ENCODE assay signal across 13 cellular contexts in genomic region chr1:23601104-23601967, GRCh38. TPM values are rescaled to one million over a fixed set of nuclear protein-coding genes. Genes with fewer than 3 reads are reported as not detected.
DNase-seq lines count a peak whose midpoint lies in the region; ATAC-seq and TF ChIP-seq lines count a peak whose summit lies in the region.
"Had no signal": no experiment of that assay in that cellular context is flagged by ENCODE, and none has a peak within 500 bp of the region (broad histone marks: within the 10 kb centered on the region; RNA-seq: fewer than 3 reads in every experiment).

No MANE protein-coding gene starts in this region.

- peak overlapping the region; percentile 56 for H3K4me3 Mint-ChIP-seq in activated naive CD8-positive, alpha-beta T cell treated with anti-CD3 and anti-CD28 coated beads, Interleukin-2, amount 50 U/mL, for 24 hours

- H3K4me3 ChIP-seq in trophoblast cell (ENCODE audit: low read depth, low read length) (no peak overlapping the region), esophagus squamous epithelium (no peak overlapping the region)

- WGBS in trophoblast cell (ENCODE audit: extremely low coverage, insufficient coverage, insufficient read length), result no CpG with 5 or more reads among the region's 13 CpGs
- WGBS in esophagus squamous epithelium, 2 donors, result 69 to 77% methylated on average over 10 to 13 of the region's 13 CpGs

- peak overlapping the region; percentile 67 for H3K14ac ChIP-seq in trophoblast cell (ENCODE audit: low read length)

- ATAC-seq in activated CD4-positive, CD25-positive, alpha-beta regulatory T cell treated with anti-CD3 and anti-CD28 coated beads, Interleukin-2, amount 50 U/mL, for 24 hours, result peak; percentile 14 to 28
- ATAC-seq in activated naive CD8-positive, alpha-beta T cell treated with anti-CD3 and anti-CD28 coated beads, Interleukin-2, amount 50 U/mL, for 24 hours, result no peak
- no peak for ATAC-seq in GM19035 (IDR thresholded peaks at IDR 0.05; ENCODE audit: unreplicated experiment)

- H2AFZ ChIP-seq in trophoblast cell (ENCODE audit: insufficient read depth, low read length, poor library complexity), result no peak overlapping the region

- no peak overlapping the region for H3K4me2 ChIP-seq in trophoblast cell (ENCODE audit: low read length)

- peak overlapping the region; percentile 59 for H2AK5ac ChIP-seq in trophoblast cell (ENCODE audit: low read length)

- no peak overlapping the region for H3K4ac ChIP-seq in trophoblast cell (ENCODE audit: low read depth, low read length)

- no peak overlapping the region for H3K23ac ChIP-seq in trophoblast cell (ENCODE audit: low read length)

- H3K9me3 ChIP-seq in trophoblast cell (ENCODE audit: insufficient read depth, low read depth, low read length) (no peaks in the 10 kb centered on the region), esophagus squamous epithelium (no peaks in the 10 kb centered on the region)

- no peak for TF ChIP-seq CTCF in esophagus squamous epithelium (IDR thresholded peaks at IDR 0.05)

- no peak overlapping the region for H4K8ac ChIP-seq in trophoblast cell (ENCODE audit: low read depth, low read length)

- H3K27ac ChIP-seq in trophoblast cell (ENCODE audit: low read depth, low read length), result peak overlapping the region; percentile 7
- no peak overlapping the region for H3K27ac ChIP-seq in esophagus squamous epithelium
- H3K27ac ChIP-seq: 22Rv1, RWPE1 had no signal

- TF ChIP-seq POLR2A in esophagus squamous epithelium (IDR thresholded peaks at IDR 0.05), result no peak

- H2BK120ac ChIP-seq in trophoblast cell (ENCODE audit: insufficient read depth, low read length, poor library complexity), result peak overlapping the region; percentile 28

- no peaks in the 10 kb centered on the region for H3K79me2 ChIP-seq in trophoblast cell (ENCODE audit: control insufficient read depth, insufficient read depth, low read length, poor library complexity)

- no peaks in the 10 kb centered on the region for H3K27me3 ChIP-seq in trophoblast cell (ENCODE audit: insufficient read depth, low read length)
- H3K27me3 ChIP-seq in esophagus squamous epithelium, result no peaks in the 10 kb centered on the region

- peaks cover 23% of the 10 kb centered on the region for H3K79me1 ChIP-seq in trophoblast cell (ENCODE audit: low read length)

- H3K36me3 ChIP-seq in trophoblast cell (ENCODE audit: control insufficient read depth in 1 of 2, insufficient read depth in 2 of 2, low read length in 2 of 2) (no peaks in the 10 kb centered on the region), esophagus squamous epithelium (no peaks in the 10 kb centered on the region)

- no peak overlapping the region for H3K9ac ChIP-seq in trophoblast cell (ENCODE audit: low read length)

- H3K18ac ChIP-seq in trophoblast cell (ENCODE audit: low read length), result no peak overlapping the region

- peaks cover 73% of the 10 kb centered on the region for H3K4me1 Mint-ChIP-seq in activated naive CD8-positive, alpha-beta T cell treated with anti-CD3 and anti-CD28 coated beads, Interleukin-2, amount 50 U/mL, for 24 hours

- H3K4me1 ChIP-seq in trophoblast cell (ENCODE audit: control insufficient read depth in 1 of 2, insufficient read depth in 2 of 2, low read length in 2 of 2) (peaks cover 30 to 40% of the 10 kb centered on the region in 2 experiments), esophagus squamous epithelium (peaks cover 0 to 24% (median 0%) of the 10 kb centered on the region in 3 donors)

- no peak overlapping the region for H4K12ac ChIP-seq in trophoblast cell (ENCODE audit: low read depth, low read length)

- H2BK12ac ChIP-seq in trophoblast cell (ENCODE audit: low read length), result peak overlapping the region; percentile 63

- intact Hi-C loops in esophagus squamous epithelium (cut with DNase I), result no loop called here

- H3K9me3 Mint-ChIP-seq in activated naive CD8-positive, alpha-beta T cell treated with anti-CD3 and anti-CD28 coated beads, Interleukin-2, amount 50 U/mL, for 24 hours, result no peaks in the 10 kb centered on the region

- H3K36me3 Mint-ChIP-seq in activated naive CD8-positive, alpha-beta T cell treated with anti-CD3 and anti-CD28 coated beads, Interleukin-2, amount 50 U/mL, for 24 hours (ENCODE audit: low read depth), result no peaks in the 10 kb centered on the region

- H3K27me3 Mint-ChIP-seq in activated naive CD8-positive, alpha-beta T cell treated with anti-CD3 and anti-CD28 coated beads, Interleukin-2, amount 50 U/mL, for 24 hours, result no peaks in the 10 kb centered on the region

- H3K27ac Mint-ChIP-seq in activated naive CD8-positive, alpha-beta T cell treated with anti-CD3 and anti-CD28 coated beads, Interleukin-2, amount 50 U/mL, for 24 hours, result peak overlapping the region; percentile 86

- no peak for DNase-seq in activated CD4-positive, CD25-positive, alpha-beta regulatory T cell treated with anti-CD3 and anti-CD28 coated beads, Interleukin-2, amount 50 U/mL, for 72 hours
- peak; percentile 58 for DNase-seq in NCI-H69 (lab: John Stamatoyannopoulos, UW)
- DNase-seq in activated naive CD8-positive, alpha-beta T cell treated with anti-CD3 and anti-CD28 coated beads, Interleukin-2, amount 50 U/mL, for 24 hours, result no peak
- DNase-seq in trophoblast cell, result no peak
- no peak for DNase-seq in esophagus squamous epithelium (lab: John Stamatoyannopoulos, UW)
- DNase-seq in DMS79 treated with DMSO at 0.1 percent for 48 hours (lab: John Stamatoyannopoulos, UW), result no peak
- DNase-seq: Calu3, NCI-H1105 treated with DMSO at 0.1 percent for 48 hours, NCI-H524 had no signal

- H4K91ac ChIP-seq in trophoblast cell (ENCODE audit: low read depth, low read length), result peak overlapping the region; percentile 67

- H2BK5ac ChIP-seq in trophoblast cell (ENCODE audit: low read depth, low read length, poor library complexity), result no peak overlapping the region

RNA-seq across cellular contexts. Expression of gene ID3, which starts 42.0 kb away (rescaled TPM):
- polyA plus RNA-seq in trophoblast cell (2013), result 335 and 340 TPM in 2 replicates
- total RNA-seq in esophagus squamous epithelium, result 10 to 100 TPM; 12.6 to 62.9 (median 37.5) TPM

Comparison
In these comparisons a context has a peak if more than half of its experiments do, and no peak if none do; other contexts are left out.
1. ATAC-seq: peak in activated CD4-positive, CD25-positive, alpha-beta regulatory T cell treated with anti-CD3 and anti-CD28 coated beads, Interleukin-2, amount 50 U/mL, for 24 hours (2 of 2); none in activated naive CD8-positive, alpha-beta T cell treated with anti-CD3 and anti-CD28 coated beads, Interleukin-2, amount 50 U/mL, for 24 hours (single experiment) and GM19035 (single experiment).